2 cellular contexts compared by ENCODE assay signal in genomic region chr2:196083601-196084000, GRCh38.
TF ChIP-seq lines count a peak whose summit lies in the region.

No MANE protein-coding gene starts in this region.

TF ChIP-seq in GM12878, 131 proteins besides CTCF, POLR2A, EP300 and RAD21:
- TF ChIP-seq ZBTB40 (IDR thresholded peaks at IDR 0.05; ENCODE audit: borderline replicate concordance) (no peak), POLR2AphosphoS5 (IDR thresholded peaks at IDR 0.05; ENCODE audit: low read length) (no peak), CBX5 (IDR thresholded peaks at IDR 0.05; ENCODE audit: low read depth) (peak; percentile 78; the same call in 1 of the 2 replicates)

TF ChIP-seq in K562, 482 proteins besides CTCF, POLR2A, EP300 and RAD21:
- 0 out of 2 replicates have a peak, but pooled peaks have one; percentile 25 for TF ChIP-seq ZNF740 (CRISPR knock-in tag; IDR thresholded peaks at IDR 0.05)
- TF ChIP-seq ZNF740 (tag; IDR thresholded peaks at IDR 0.05) = no peak
- TF ChIP-seq TRIM28 (IDR thresholded peaks at IDR 0.05) = 0 out of 2 replicates have a peak, but pooled peaks have one; percentile 35
- TF ChIP-seq LCOR (CRISPR knock-in tag; IDR thresholded peaks at IDR 0.05) = no peak
- TF ChIP-seq CBX5 (IDR thresholded peaks at IDR 0.05; ENCODE audit: borderline replicate concordance, low read depth) = 0 out of 2 replicates have a peak, but pooled peaks have one; percentile 66
- no peak for TF ChIP-seq PURB (CRISPR knock-in tag; IDR thresholded peaks at IDR 0.05; ENCODE audit: low read depth)
- peak in 1 of 2 experiments; percentile 86; a peak in 1 of 3 replicates for TF ChIP-seq CBX3 (IDR thresholded peaks at IDR 0.05; ENCODE audit: borderline replicate concordance in 1 of 2, low read length in 2 of 2)
- peak; percentile 51 for TF ChIP-seq ZNF280A (IDR thresholded peaks at IDR 0.05; ENCODE audit: low read depth, partially characterized antibody)
